1 cellular context compared by ENCODE assay signal in the genomic region with DNA sequence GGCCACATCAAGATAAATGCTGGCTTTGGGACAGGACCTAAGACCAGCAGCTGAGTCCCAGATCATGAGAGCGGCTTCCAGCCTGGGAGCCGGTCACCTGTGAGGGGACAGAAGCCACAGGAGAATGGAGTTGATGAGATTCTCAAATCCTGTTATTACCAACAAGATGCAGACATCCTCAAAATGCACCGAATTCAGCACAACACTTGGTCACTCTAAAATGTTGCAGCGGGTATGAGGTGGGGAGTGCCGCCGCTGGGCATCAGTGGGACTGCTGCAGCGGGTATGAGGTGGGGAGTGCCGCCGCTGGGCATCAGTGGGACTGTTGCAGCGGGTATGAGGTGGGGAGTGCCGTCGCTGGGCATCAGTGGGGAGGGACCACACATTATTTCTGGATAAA.
TF ChIP-seq lines count a peak whose summit lies in the region.

No MANE protein-coding gene starts in this region.

TF ChIP-seq in IMR-90, 13 proteins besides CTCF, POLR2A, EP300 and RAD21 (continued from another document):
- TF ChIP-seq, protein P1, sequence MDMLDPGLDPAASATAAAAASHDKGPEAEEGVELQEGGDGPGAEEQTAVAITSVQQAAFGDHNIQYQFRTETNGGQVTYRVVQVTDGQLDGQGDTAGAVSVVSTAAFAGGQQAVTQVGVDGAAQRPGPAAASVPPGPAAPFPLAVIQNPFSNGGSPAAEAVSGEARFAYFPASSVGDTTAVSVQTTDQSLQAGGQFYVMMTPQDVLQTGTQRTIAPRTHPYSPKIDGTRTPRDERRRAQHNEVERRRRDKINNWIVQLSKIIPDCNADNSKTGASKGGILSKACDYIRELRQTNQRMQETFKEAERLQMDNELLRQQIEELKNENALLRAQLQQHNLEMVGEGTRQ (IDR thresholded peaks at IDR 0.05; ENCODE audit: low read depth, low read length), result no peak
- TF ChIP-seq NFE2L2 (IDR thresholded peaks at IDR 0.05; ENCODE audit: low read depth, low read length), result no peak
- no peak for TF ChIP-seq RCOR1 (IDR thresholded peaks at IDR 0.05; ENCODE audit: insufficient replicate concordance, low read length)
- no peak for TF ChIP-seq FOS (IDR thresholded peaks at IDR 0.05; ENCODE audit: low read depth, low read length)
- TF ChIP-seq SMC3 (IDR thresholded peaks at IDR 0.05; ENCODE audit: low read depth, low read length), result no peak
- TF ChIP-seq MAFK (IDR thresholded peaks at IDR 0.05; ENCODE audit: low read depth, low read length), result no peak
- no peak for TF ChIP-seq MAZ (IDR thresholded peaks at IDR 0.05; ENCODE audit: borderline replicate concordance, low read depth, low read length)
- TF ChIP-seq, protein P2, sequence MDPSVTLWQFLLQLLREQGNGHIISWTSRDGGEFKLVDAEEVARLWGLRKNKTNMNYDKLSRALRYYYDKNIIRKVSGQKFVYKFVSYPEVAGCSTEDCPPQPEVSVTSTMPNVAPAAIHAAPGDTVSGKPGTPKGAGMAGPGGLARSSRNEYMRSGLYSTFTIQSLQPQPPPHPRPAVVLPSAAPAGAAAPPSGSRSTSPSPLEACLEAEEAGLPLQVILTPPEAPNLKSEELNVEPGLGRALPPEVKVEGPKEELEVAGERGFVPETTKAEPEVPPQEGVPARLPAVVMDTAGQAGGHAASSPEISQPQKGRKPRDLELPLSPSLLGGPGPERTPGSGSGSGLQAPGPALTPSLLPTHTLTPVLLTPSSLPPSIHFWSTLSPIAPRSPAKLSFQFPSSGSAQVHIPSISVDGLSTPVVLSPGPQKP (IDR thresholded peaks at IDR 0.05; ENCODE audit: borderline replicate concordance, low read depth, low read length), result no peak
- TF ChIP-seq BHLHE40 (IDR thresholded peaks at IDR 0.05; ENCODE audit: low read depth, low read length), result no peak
- no peak for TF ChIP-seq MXI1 (IDR thresholded peaks at IDR 0.05; ENCODE audit: borderline replicate concordance, low read depth, low read length)
- no peak for TF ChIP-seq RFX5 (IDR thresholded peaks at IDR 0.05; ENCODE audit: low read depth, low read length)
